Comparison of ENCODE assay signal across 14 cellular contexts in genomic region chr10:114545071-114545470, GRCh38.
DNase-seq lines count a peak whose midpoint lies in the region; ATAC-seq, FAIRE-seq and TF ChIP-seq lines count a peak whose summit lies in the region.
"Had no signal": no experiment of that assay in that cellular context is flagged by ENCODE, and none has a peak within 500 bp of the region (broad histone marks: within the 10 kb centered on the region; RNA-seq: fewer than 3 reads in every experiment).

No MANE protein-coding gene starts in this region.

- peaks cover 14% of the 10 kb centered on the region for H3F3A ChIP-seq in Loucy (ENCODE audit: low read depth)

- CTCF ChIA-PET in GM12878 (lab: Yijun Ruan, JAX) = interaction anchor here (0.9 to 7.5 kb wide), 3 partner anchors 8 to 81 kb away, joined by 3 to 98 read pairs (median 5); no protein-coding TSS in a partner anchor

- peak overlapping the region; percentile 25 for H3K9ac ChIP-seq in Loucy (ENCODE audit: low read depth, low read length, poor library complexity, severe bottlenecking)
- H3K9ac ChIP-seq in GM12878 (ENCODE audit: control insufficient read depth, insufficient read depth, low read length) = no peak overlapping the region

- H2AFZ ChIP-seq in Loucy (ENCODE audit: low read length) (no peak overlapping the region), GM12878 (ENCODE audit: control insufficient read depth, low read depth, low read length) (no peak overlapping the region)

- TF ChIP-seq EP300 in GM12878 (IDR thresholded peaks at IDR 0.05; ENCODE audit: borderline replicate concordance in 1 of 2, control insufficient read depth in 1 of 2, low read depth in 2 of 2, low read length in 2 of 2) = no peak

- SMC1A ChIA-PET in GM12878 (lab: Charles Lee; ENCODE audit: uncharacterized antibody, unreplicated experiment) = interaction anchor here (2.3 to 2.4 kb wide), 2 partner anchors 74 to 75 kb away, joined by 6 to 15 read pairs; no protein-coding TSS in a partner anchor

- peak overlapping the region; percentile 74 for H3K4me2 ChIP-seq in Loucy (ENCODE audit: low read depth, low read length, poor library complexity, severe bottlenecking)
- peak overlapping the region; percentile 23; the same call in 1 of the 2 replicates for H3K4me2 ChIP-seq in GM12878 (ENCODE audit: control insufficient read depth, insufficient read depth)

- H3K27me3 ChIP-seq in Loucy (ENCODE audit: insufficient read depth, low read length, poor library complexity, severe bottlenecking) = no peaks in the 10 kb centered on the region
- no peaks in the 10 kb centered on the region for H3K27me3 ChIP-seq in GM12878 (replicated peaks in 1 of 2; ENCODE audit: control insufficient read depth in 2 of 2, insufficient read depth in 2 of 2, low read length in 1 of 2)
- H3K27me3 ChIP-seq: esophagus muscularis mucosa, sigmoid colon had no signal

- in situ Hi-C loops in GM12878 (cut with MboI) = loop anchor here (5.0 to 25.0 kb wide), 3 partner anchors 108 to 580 kb away; no protein-coding TSS in a partner anchor

- DNase-seq in DMS 273 (lab: John Stamatoyannopoulos, UW; ENCODE audit: unreplicated experiment) = peak; percentile 6
- no peak for DNase-seq in DMS 273 treated with DMSO at 0.1 percent for 48 hours (lab: John Stamatoyannopoulos, UW)
- DNase-seq in GM12878 (ENCODE audit: low read depth, low spot score) = no peak
- no peak for DNase-seq in natural killer cell treated with Interleukin-12 subunit alpha and Interleukin-12 subunit beta and Interleukin-15 and Interleukin-18, amount 100 ng/mL, for 72 hours (ENCODE audit: low spot score)
- DNase-seq in DMS79 (lab: John Stamatoyannopoulos, UW) = no peak
- DNase-seq in GDM1 (lab: John Stamatoyannopoulos, UW) = no peak
- DNase-seq: activated effector memory CD4-positive, alpha-beta T cell treated with Interleukin-2 at 50 U/mL for 16 hours; sigmoid colon had no signal

- H3K36me3 ChIP-seq in Loucy (ENCODE audit: insufficient read depth, low read length) = peaks cover 68% of the 10 kb centered on the region
- no peaks in the 10 kb centered on the region for H3K36me3 ChIP-seq in GM12878 (ENCODE audit: control insufficient read depth in 2 of 2, insufficient read depth in 2 of 2, low read length in 1 of 2)
- H3K36me3 ChIP-seq: sigmoid colon had no signal

- WGBS in GM12878 (ENCODE audit: insufficient coverage, insufficient replicate concordance, low lambda C conversion rate, missing lambda C conversion rate) = 40% methylated on average over 10 of the region's 10 CpGs

- H3K4me1 ChIP-seq in Loucy (ENCODE audit: insufficient read depth, low read length, poor library complexity, severe bottlenecking) = peaks cover 56% of the 10 kb centered on the region
- H3K4me1 ChIP-seq in GM12878 (ENCODE audit: control insufficient read depth, insufficient read depth, low read length) = peaks cover 33% of the 10 kb centered on the region

- BruUV-seq in GM12878 (replicated peaks; lab: Mats Ljungman, UMichigan) = no TSS peak

- H3K9me3 ChIP-seq in Loucy (ENCODE audit: insufficient read depth, low read depth, low read length) = no peaks in the 10 kb centered on the region
- no peaks in the 10 kb centered on the region for H3K9me3 ChIP-seq in GM12878 (replicated peaks; ENCODE audit: control insufficient read depth, insufficient read depth, low read length)
- H3K9me3 ChIP-seq: esophagus muscularis mucosa, sigmoid colon had no signal

- peak overlapping the region; percentile 49 to 70 for H3K27ac Mint-ChIP-seq in natural killer cell treated with Interleukin-12 subunit alpha and Interleukin-12 subunit beta and Interleukin-15 and Interleukin-18, amount 100 ng/mL, for 72 hours

- no peak overlapping the region for H3K27ac ChIP-seq in GM12878 (ENCODE audit: control insufficient read depth, insufficient read depth)
- H3K27ac ChIP-seq: 22Rv1, esophagus muscularis mucosa, sigmoid colon had no signal

- no peaks in the 10 kb centered on the region for H3K9me2 ChIP-seq in Loucy (replicated peaks; ENCODE audit: low read depth, low read length)

- no peaks in the 10 kb centered on the region for H3K36me3 Mint-ChIP-seq in natural killer cell treated with Interleukin-12 subunit alpha and Interleukin-12 subunit beta and Interleukin-15 and Interleukin-18, amount 100 ng/mL, for 72 hours

- H3K4me3 Mint-ChIP-seq in natural killer cell treated with Interleukin-12 subunit alpha and Interleukin-12 subunit beta and Interleukin-15 and Interleukin-18, amount 100 ng/mL, for 72 hours = peak overlapping the region; percentile 53
- H3K4me3 Mint-ChIP-seq: neural crest cell had no signal

- no peaks in the 10 kb centered on the region for H3K9me3 Mint-ChIP-seq in natural killer cell treated with Interleukin-12 subunit alpha and Interleukin-12 subunit beta and Interleukin-15 and Interleukin-18, amount 100 ng/mL, for 72 hours
- H3K9me3 Mint-ChIP-seq: neural crest cell had no signal

- TF ChIP-seq RAD21 in GM12878 (IDR thresholded peaks at IDR 0.05; ENCODE audit: insufficient read depth, low read depth, low read length) = no peak

- intact Hi-C loops in GM12878 (cut with micrococcal nuclease; ENCODE audit: unreplicated experiment) = loop anchor here (5.0 kb wide), 1 partner anchor 243 kb away; no protein-coding TSS in a partner anchor

- RAD21 ChIA-PET in GM12878 (lab: Charles Lee; ENCODE audit: unreplicated experiment) = interaction anchor here (0.6 to 6.7 kb wide), 3 partner anchors 73 to 241 kb away, joined by 3 to 56 read pairs (median 5); no protein-coding TSS in a partner anchor

- ATAC-seq in GM12878 = no peak
- ATAC-seq in natural killer cell treated with Interleukin-12 subunit alpha and Interleukin-12 subunit beta and Interleukin-15 and Interleukin-18, amount 100 ng/mL, for 72 hours = no peak
- no peak for ATAC-seq in HG03442 (IDR thresholded peaks at IDR 0.05; ENCODE audit: unreplicated experiment)
- ATAC-seq: left lobe of liver had no signal

- peaks cover 3% of the 10 kb centered on the region for H4K20me1 ChIP-seq in Loucy (ENCODE audit: insufficient read depth, low read length, poor library complexity, severe bottlenecking)
- H4K20me1 ChIP-seq in GM12878 (ENCODE audit: control insufficient read depth, insufficient read depth) = no peaks in the 10 kb centered on the region

- peaks cover 55 to 62% of the 10 kb centered on the region in 2 donors for H3K4me1 Mint-ChIP-seq in natural killer cell treated with Interleukin-12 subunit alpha and Interleukin-12 subunit beta and Interleukin-15 and Interleukin-18, amount 100 ng/mL, for 72 hours (ENCODE audit: low read depth in 2 of 2)
- H3K4me1 Mint-ChIP-seq: neural crest cell had no signal

- POLR2A ChIA-PET in GM12878 (lab: Charles Lee) = no interaction called here

- peaks cover 26% of the 10 kb centered on the region for H3K79me2 ChIP-seq in Loucy (ENCODE audit: insufficient read depth, low read length)
- H3K79me2 ChIP-seq in GM12878 (ENCODE audit: control insufficient read depth, insufficient read depth, low read length) = no peaks in the 10 kb centered on the region

- H3K4me3 ChIP-seq in Loucy (ENCODE audit: low read length, poor library complexity, severe bottlenecking) = no peak overlapping the region
- no peak overlapping the region for H3K4me3 ChIP-seq in GM12878
- H3K4me3 ChIP-seq: esophagus muscularis mucosa, sigmoid colon had no signal

- TF ChIP-seq POLR2A in GM12878 (IDR thresholded peaks at IDR 0.05; ENCODE audit: low read depth, low read length) = no peak

- no peaks in the 10 kb centered on the region for H3K27me3 Mint-ChIP-seq in natural killer cell treated with Interleukin-12 subunit alpha and Interleukin-12 subunit beta and Interleukin-15 and Interleukin-18, amount 100 ng/mL, for 72 hours

- FAIRE-seq in GM12878 (lab: Jason Lieb, UNC) = no peak

- TF ChIP-seq CTCF in Loucy (conservative IDR thresholded peaks at IDR 0.05; ENCODE audit: low read length) (no peak), GM12878 (IDR thresholded peaks at IDR 0.05 in 2 of 3, conservative IDR thresholded peaks at IDR 0.05 in 1 of 3; ENCODE audit: control insufficient read depth in 2 of 3, extremely low read depth in 1 of 3, insufficient read depth in 1 of 3, low read depth in 3 of 3, low read length in 3 of 3) (no peak)

TF ChIP-seq in GM12878, 131 proteins besides CTCF, POLR2A, EP300 and RAD21 (continues in another document):
- no peak for TF ChIP-seq ASH2L (IDR thresholded peaks at IDR 0.05; ENCODE audit: borderline replicate concordance, low read depth)
- no peak for TF ChIP-seq GABPA (IDR thresholded peaks at IDR 0.05; ENCODE audit: low read depth)
- no peak for TF ChIP-seq SKIL (IDR thresholded peaks at IDR 0.05; ENCODE audit: low read depth, poor library complexity, severe bottlenecking)
- TF ChIP-seq BACH1 (IDR thresholded peaks at IDR 0.05; ENCODE audit: borderline replicate concordance) = no peak
- TF ChIP-seq MAX (IDR thresholded peaks at IDR 0.05; ENCODE audit: low read depth, low read length) = no peak
- TF ChIP-seq CBX3 (IDR thresholded peaks at IDR 0.05; ENCODE audit: borderline replicate concordance, low read depth) = no peak
- no peak for TF ChIP-seq LARP7 (IDR thresholded peaks at IDR 0.05)
- no peak for TF ChIP-seq SMC3 (IDR thresholded peaks at IDR 0.05; ENCODE audit: borderline replicate concordance, low read length)
